8 cellular contexts compared by ENCODE assay signal in genomic region chr3:134568790-134569189, GRCh38.
"Had no signal": no experiment of that assay in that cellular context is flagged by ENCODE, and none has a peak within 500 bp of the region (broad histone marks: within the 10 kb centered on the region; RNA-seq: fewer than 3 reads in every experiment).

No MANE protein-coding gene starts in this region.

- H3K27ac Mint-ChIP-seq: IgD-negative memory B cell had no signal

- H3K9ac ChIP-seq: KMS-11 had no signal

- DNase-seq: IMR-90, KBM-7, KG1 had no signal

- H3K36me3 Mint-ChIP-seq: IgD-negative memory B cell had no signal

- FAIRE-seq: HepG2, HTR-8/SVneo had no signal

- H3K27me3 Mint-ChIP-seq: IgD-negative memory B cell had no signal

- H3K4me1 Mint-ChIP-seq: IgD-negative memory B cell had no signal

- H3K27ac ChIP-seq: HL-60, KMS-11 had no signal

- H3K4me3 Mint-ChIP-seq: IgD-negative memory B cell had no signal

- H3K4me2 ChIP-seq: KMS-11 had no signal
